In genomic region chr9:131713016-131713415, GRCh38 we compare ENCODE assay signal across 13 cellular contexts. TPM values are rescaled to one million over a fixed set of nuclear protein-coding genes. Genes with fewer than 3 reads are reported as not detected.
DNase-seq lines count a peak whose midpoint lies in the region; ATAC-seq and TF ChIP-seq lines count a peak whose summit lies in the region.
"Had no signal": no experiment of that assay in that cellular context is flagged by ENCODE, and none has a peak within 500 bp of the region (broad histone marks: within the 10 kb centered on the region; RNA-seq: fewer than 3 reads in every experiment).

No MANE protein-coding gene starts in this region.

- no peaks in the 10 kb centered on the region for H3K9me3 ChIP-seq in mucosa of rectum (ENCODE audit: control insufficient read depth in 2 of 2, low read length in 2 of 2)
- no peaks in the 10 kb centered on the region for H3K9me3 ChIP-seq in thyroid gland

- peaks cover 59% of the 10 kb centered on the region for H3K4me1 Mint-ChIP-seq in activated CD8-positive, alpha-beta T cell treated with anti-CD3 and anti-CD28 coated beads for 36 hours (ENCODE audit: low read depth)
- peaks cover 48% of the 10 kb centered on the region for H3K4me1 Mint-ChIP-seq in activated CD8-positive, alpha-beta T cell treated with anti-CD3 and anti-CD28 coated beads, Interleukin-2, amount 10 ng/mL, durations not matched to agents 7 days and 5 days (ENCODE audit: low read depth)
- H3K4me1 Mint-ChIP-seq in brain: peaks cover 34% of the 10 kb centered on the region
- peaks cover 61% of the 10 kb centered on the region for H3K4me1 Mint-ChIP-seq in CD14-positive monocyte

- peak overlapping the region; percentile 4 for H3K27ac Mint-ChIP-seq in activated CD8-positive, alpha-beta T cell treated with anti-CD3 and anti-CD28 coated beads for 36 hours
- H3K27ac Mint-ChIP-seq in activated CD8-positive, alpha-beta T cell treated with anti-CD3 and anti-CD28 coated beads, Interleukin-2, amount 10 ng/mL, durations not matched to agents 7 days and 5 days: no peak overlapping the region
- peak overlapping the region in 3 of 5 experiments; percentile 19 to 65 (median 60) for H3K27ac Mint-ChIP-seq in brain
- H3K27ac Mint-ChIP-seq in CD14-positive monocyte: peak overlapping the region in 1 of 7 donors; percentile 79
- H3K27ac Mint-ChIP-seq: activated naive CD8-positive, alpha-beta T cell treated with anti-CD3 and anti-CD28 coated beads, Interleukin-2, amount 50 U/mL, for 24 hours had no signal

- H3K36me3 Mint-ChIP-seq in activated CD8-positive, alpha-beta T cell treated with anti-CD3 and anti-CD28 coated beads for 36 hours (ENCODE audit: low read depth): peaks cover 13% of the 10 kb centered on the region
- H3K36me3 Mint-ChIP-seq in activated CD8-positive, alpha-beta T cell treated with anti-CD3 and anti-CD28 coated beads, Interleukin-2, amount 10 ng/mL, durations not matched to agents 7 days and 5 days (ENCODE audit: low read depth): peaks cover 37% of the 10 kb centered on the region
- H3K36me3 Mint-ChIP-seq in brain (peaks cover 27% of the 10 kb centered on the region), CD14-positive monocyte (peaks cover 59 to 66% of the 10 kb centered on the region in 2 donors)

- H3K4me3 Mint-ChIP-seq in activated CD8-positive, alpha-beta T cell treated with anti-CD3 and anti-CD28 coated beads for 36 hours: no peak overlapping the region
- no peak overlapping the region for H3K4me3 Mint-ChIP-seq in activated CD8-positive, alpha-beta T cell treated with anti-CD3 and anti-CD28 coated beads, Interleukin-2, amount 10 ng/mL, durations not matched to agents 7 days and 5 days
- H3K4me3 Mint-ChIP-seq in brain (no peak overlapping the region), CD14-positive monocyte (no peak overlapping the region)
- H3K4me3 Mint-ChIP-seq: activated naive CD8-positive, alpha-beta T cell treated with anti-CD3 and anti-CD28 coated beads, Interleukin-2, amount 50 U/mL, for 24 hours had no signal

- DNase-seq in activated CD8-positive, alpha-beta T cell treated with anti-CD3 and anti-CD28 coated beads for 36 hours: no peak
- no peak for DNase-seq in activated CD8-positive, alpha-beta T cell treated with anti-CD3 and anti-CD28 coated beads, Interleukin-2, amount 10 ng/mL, durations not matched to agents 7 days and 5 days
- DNase-seq in thyroid gland (no peak), CD14-positive monocyte (ENCODE audit: low spot score) (no peak), Kasumi-1 (lab: John Stamatoyannopoulos, UW) (no peak)
- DNase-seq: activated CD4-positive, alpha-beta T cell treated with anti-CD3 and anti-CD28 coated beads for 4 hours; activated naive CD8-positive, alpha-beta T cell treated with anti-CD3 and anti-CD28 coated beads, Interleukin-2, amount 50 U/mL, for 24 hours; EL; NCI-H1417 treated with DMSO at 0.1 percent for 48 hours; stimulated activated CD8-positive, alpha-beta memory T cell treated with anti-CD3 and anti-CD28 coated beads, Interleukin-4, amount 100 ng/mL, for 48 hours had no signal

- POLR2A ChIA-PET in activated CD8-positive, alpha-beta T cell treated with anti-CD3 and anti-CD28 coated beads for 36 hours (lab: Charles Lee): interaction anchor here (0.7 to 15.1 kb wide), 3 partner anchors 18 to 43 kb away, joined by 3 to 119 read pairs (median 4); no protein-coding TSS in a partner anchor
- POLR2A ChIA-PET in activated CD8-positive, alpha-beta T cell treated with anti-CD3 and anti-CD28 coated beads, Interleukin-2, amount 10 ng/mL, durations not matched to agents 7 days and 5 days (lab: Charles Lee): interaction anchor here (1.5 kb wide), 1 partner anchor 14 kb away, joined by 4 read pairs; no protein-coding TSS in a partner anchor

- no peak for ATAC-seq in activated CD8-positive, alpha-beta T cell treated with anti-CD3 and anti-CD28 coated beads for 36 hours
- no peak for ATAC-seq in activated CD8-positive, alpha-beta T cell treated with anti-CD3 and anti-CD28 coated beads, Interleukin-2, amount 10 ng/mL, durations not matched to agents 7 days and 5 days
- no peak for ATAC-seq in GM18498 (IDR thresholded peaks at IDR 0.05; ENCODE audit: unreplicated experiment)
- ATAC-seq: activated naive CD8-positive, alpha-beta T cell treated with anti-CD3 and anti-CD28 coated beads, Interleukin-2, amount 50 U/mL, for 24 hours had no signal

- H3K4me1 ChIP-seq in mucosa of rectum (ENCODE audit: control insufficient read depth in 2 of 2, insufficient read depth in 2 of 2, low read length in 2 of 2) (peaks cover 8 to 9% of the 10 kb centered on the region in 2 donors), thyroid gland (peaks cover 24 to 72% of the 10 kb centered on the region in 2 donors)

- no peaks in the 10 kb centered on the region for H3K9me3 Mint-ChIP-seq in activated CD8-positive, alpha-beta T cell treated with anti-CD3 and anti-CD28 coated beads for 36 hours
- no peaks in the 10 kb centered on the region for H3K9me3 Mint-ChIP-seq in activated CD8-positive, alpha-beta T cell treated with anti-CD3 and anti-CD28 coated beads, Interleukin-2, amount 10 ng/mL, durations not matched to agents 7 days and 5 days (ENCODE audit: insufficient read depth)
- H3K9me3 Mint-ChIP-seq in brain (peaks cover 0 to 3% (median 0%) of the 10 kb centered on the region in 5 experiments), CD14-positive monocyte (peaks cover 0 to 4% (median 0%) of the 10 kb centered on the region in 7 donors)
- H3K9me3 Mint-ChIP-seq: activated naive CD8-positive, alpha-beta T cell treated with anti-CD3 and anti-CD28 coated beads, Interleukin-2, amount 50 U/mL, for 24 hours had no signal

- H3K27me3 ChIP-seq in mucosa of rectum (ENCODE audit: control insufficient read depth in 2 of 2, insufficient read depth in 2 of 2, low read length in 2 of 2) (no peaks in the 10 kb centered on the region), thyroid gland (no peaks in the 10 kb centered on the region)

- H3K27me3 Mint-ChIP-seq in activated CD8-positive, alpha-beta T cell treated with anti-CD3 and anti-CD28 coated beads for 36 hours: no peaks in the 10 kb centered on the region
- H3K27me3 Mint-ChIP-seq in activated CD8-positive, alpha-beta T cell treated with anti-CD3 and anti-CD28 coated beads, Interleukin-2, amount 10 ng/mL, durations not matched to agents 7 days and 5 days (ENCODE audit: low read depth): no peaks in the 10 kb centered on the region
- H3K27me3 Mint-ChIP-seq in brain (no peaks in the 10 kb centered on the region), CD14-positive monocyte (ENCODE audit: low read depth in 3 of 3) (peaks cover 0 to 1% (median 0%) of the 10 kb centered on the region in 3 donors)
- H3K27me3 Mint-ChIP-seq: activated naive CD8-positive, alpha-beta T cell treated with anti-CD3 and anti-CD28 coated beads, Interleukin-2, amount 50 U/mL, for 24 hours had no signal

- H3K27ac ChIP-seq in mucosa of rectum (ENCODE audit: low read depth in 2 of 2, low read length in 2 of 2) (peak overlapping the region; percentile 3 to 37), thyroid gland (peak overlapping the region; percentile 58 to 78 (median 78))

- H3K9ac ChIP-seq in mucosa of rectum (ENCODE audit: low read depth in 1 of 2, low read length in 2 of 2): no peak overlapping the region

- no peak overlapping the region for H3K4me3 ChIP-seq in mucosa of rectum (ENCODE audit: low read length in 2 of 2)
- H3K4me3 ChIP-seq in thyroid gland (replicated peaks in 1 of 3): no peak overlapping the region

- no peak for TF ChIP-seq POLR2A in thyroid gland (IDR thresholded peaks at IDR 0.05)

- H3K36me3 ChIP-seq in mucosa of rectum (ENCODE audit: control insufficient read depth in 2 of 2, insufficient read depth in 2 of 2, low read length in 2 of 2) (peaks cover 0 to 2% of the 10 kb centered on the region in 2 donors), thyroid gland (no peaks in the 10 kb centered on the region)

- CTCF ChIA-PET in activated CD8-positive, alpha-beta T cell treated with anti-CD3 and anti-CD28 coated beads for 36 hours (lab: Charles Lee): interaction anchor here (1.3 kb wide), 1 partner anchor 14 kb away, joined by 4 read pairs; no protein-coding TSS in a partner anchor
- CTCF ChIA-PET in activated CD8-positive, alpha-beta T cell treated with anti-CD3 and anti-CD28 coated beads, Interleukin-2, amount 10 ng/mL, durations not matched to agents 7 days and 5 days (lab: Charles Lee): interaction anchor here (1.2 to 2.2 kb wide), 2 partner anchors 14 to 27 kb away, joined by 3 to 6 read pairs; no protein-coding TSS in a partner anchor

- intact Hi-C loops in activated CD8-positive, alpha-beta T cell treated with anti-CD3 and anti-CD28 coated beads for 36 hours (cut with micrococcal nuclease): no loop called here
- intact Hi-C loops in thyroid gland (cut with DNase I): no loop called here
- intact Hi-C loops in CD14-positive monocyte (cut with micrococcal nuclease): no loop called here

- TF ChIP-seq CTCF in activated CD8-positive, alpha-beta T cell treated with anti-CD3 and anti-CD28 coated beads for 36 hours (IDR thresholded peaks at IDR 0.05): no peak
- TF ChIP-seq CTCF in brain (conservative IDR thresholded peaks at IDR 0.05) (no peak), thyroid gland (IDR thresholded peaks at IDR 0.05) (no peak), CD14-positive monocyte (IDR thresholded peaks at IDR 0.05) (no peak)

- 93 to 95% methylated on average over 8 of the region's 8 CpGs for WGBS in thyroid gland, 2 donors

RNA-seq across cellular contexts. Expression of gene RAPGEF1, which starts 26.9 kb away (rescaled TPM):
- total RNA-seq in activated CD8-positive, alpha-beta T cell treated with anti-CD3 and anti-CD28 coated beads for 36 hours: 10 to 100 TPM; 84.5 to 85.2 TPM
- 100 to 1,000 TPM; 128 TPM for total RNA-seq in activated CD8-positive, alpha-beta T cell treated with anti-CD3 and anti-CD28 coated beads, Interleukin-2, amount 10 ng/mL, durations not matched to agents 7 days and 5 days
- polyA plus RNA-seq in brain (ENCODE audit: insufficient read depth, low read depth, low replicate concordance) (44.2 TPM), CD14-positive monocyte (1 to 10 TPM; 1.7 to 3.0 TPM)
- 10 to 100 TPM; 39.6 to 52.5 (median 44.9) TPM for total RNA-seq in thyroid gland
